ENCODE assay signal across 16 cellular contexts in the genomic region with DNA sequence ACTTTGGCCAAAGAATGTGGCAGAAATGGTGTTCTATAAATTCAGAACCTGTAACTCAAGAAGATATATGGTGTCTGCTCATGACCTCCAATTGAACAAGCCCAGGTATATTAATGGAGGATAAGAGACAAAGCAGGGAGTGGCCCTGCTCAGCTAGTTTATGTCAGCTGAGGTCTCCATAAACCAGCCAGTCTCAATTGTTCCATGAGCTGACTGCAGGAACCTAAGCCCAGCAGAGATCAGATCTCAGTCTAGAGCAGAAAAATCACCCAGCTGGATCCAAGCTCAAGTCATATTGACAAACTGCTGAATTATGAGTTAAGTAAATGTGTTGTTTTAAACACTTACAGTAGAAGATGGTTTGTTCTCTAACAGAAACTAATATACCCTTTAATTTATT.
"Had no signal": no experiment of that assay in that cellular context is flagged by ENCODE, and none has a peak within 500 bp of the region (broad histone marks: within the 10 kb centered on the region; RNA-seq: fewer than 3 reads in every experiment).

No MANE protein-coding gene starts in this region.

- H3K4me1 ChIP-seq: body of pancreas, lower lobe of right lung, right atrium auricular region, thyroid gland had no signal

- H3K27me3 ChIP-seq: body of pancreas, right atrium auricular region, thyroid gland had no signal

- H3K4me3 ChIP-seq: body of pancreas, lower lobe of right lung, right atrium auricular region, thyroid gland had no signal

- ATAC-seq: body of pancreas; effector memory CD8-positive, alpha-beta T cell; left colon; lower lobe of right lung had no signal

- H3K9me3 ChIP-seq: body of pancreas, lower lobe of right lung, right atrium auricular region, thyroid gland had no signal

- H3K27ac ChIP-seq: body of pancreas, lower lobe of right lung, right atrium auricular region, thyroid gland had no signal

- H3K36me3 ChIP-seq: lower lobe of right lung, right atrium auricular region, thyroid gland had no signal

- DNase-seq: activated CD4-positive, alpha-beta memory T cell treated with anti-CD3 and anti-CD28 coated beads, Interleukin-2, amount 10 ng/mL, durations not matched to agents 7 days and 5 days; activated naive CD4-positive, alpha-beta T cell treated with Interleukin-2 at 50 U/mL for 16 hours; activated naive CD8-positive, alpha-beta T cell treated with anti-CD3 and anti-CD28 coated beads, Interleukin-2, amount 10 ng/mL, durations not matched to agents 7 days and 5 days; activated T-cell treated with anti-CD3 and anti-CD28 coated beads, Interleukin-2, amount 50 U/mL, for 24 hours; amygdala; body of pancreas; dermis blood vessel endothelial cell; effector memory CD8-positive, alpha-beta T cell; foreskin fibroblast; islet precursor cell; left colon; lower lobe of right lung; stimulated activated CD4-positive, alpha-beta T cell treated with anti-CD3 and anti-CD28 coated beads, Interleukin-2, amount 100 ng/mL, for 24 hours; stimulated activated naive CD4-positive, alpha-beta T cell treated with Interleukin-2 at 50 U/mL for 16 hours; thyroid gland had no signal
